9 cellular contexts compared by ENCODE assay signal in genomic region chr3:187678869-187679268, GRCh38. TPM values are rescaled to one million over a fixed set of nuclear protein-coding genes. Genes with fewer than 3 reads are reported as not detected.
DNase-seq lines count a peak whose midpoint lies in the region; ATAC-seq and TF ChIP-seq lines count a peak whose summit lies in the region.
"Had no signal": no experiment of that assay in that cellular context is flagged by ENCODE, and none has a peak within 500 bp of the region (broad histone marks: within the 10 kb centered on the region; RNA-seq: fewer than 3 reads in every experiment).

No MANE protein-coding gene starts in this region.

- H2AFZ ChIP-seq in OCI-LY3 (ENCODE audit: low read depth, low read length), result no peak overlapping the region

- H3K4me1 Mint-ChIP-seq in activated T-helper 1 cell treated with anti-CD3 and anti-CD28 coated beads, Interleukin-12 subunit alpha, Interleukin-12 subunit beta, Interleukin-2, Interleukin-4 antibody, amounts not matched to agents 30 ng/mL and 10 ng/mL and 1 ng/mL, durations not matched to agents 14 hours and 24 hours and 36 hours (ENCODE audit: low read depth), result peaks cover 5% of the 10 kb centered on the region

- H3K4me1 ChIP-seq in OCI-LY3 (ENCODE audit: low read length) (peaks cover 6% of the 10 kb centered on the region), body of pancreas (peaks cover 8% of the 10 kb centered on the region)

- no peak overlapping the region for H3K27ac Mint-ChIP-seq in activated T-helper 1 cell treated with anti-CD3 and anti-CD28 coated beads, Interleukin-12 subunit alpha, Interleukin-12 subunit beta, Interleukin-2, Interleukin-4 antibody, amounts not matched to agents 30 ng/mL and 10 ng/mL and 1 ng/mL, durations not matched to agents 14 hours and 24 hours and 36 hours

- H3K4me3 ChIP-seq in OCI-LY3 (ENCODE audit: low read length), result no peak overlapping the region
- H3K4me3 ChIP-seq in body of pancreas, result no peak overlapping the region

- H3K4me2 ChIP-seq in OCI-LY3 (ENCODE audit: low read length), result peak overlapping the region; percentile 51

- H3K4me3 Mint-ChIP-seq in activated T-helper 1 cell treated with anti-CD3 and anti-CD28 coated beads, Interleukin-12 subunit alpha, Interleukin-12 subunit beta, Interleukin-2, Interleukin-4 antibody, amounts not matched to agents 30 ng/mL and 10 ng/mL and 1 ng/mL, durations not matched to agents 14 hours and 24 hours and 36 hours, result no peak overlapping the region

- no peaks in the 10 kb centered on the region for H4K20me1 ChIP-seq in OCI-LY3 (ENCODE audit: insufficient read depth, low read length)

- peaks cover 59% of the 10 kb centered on the region for H3K27me3 ChIP-seq in OCI-LY3 (ENCODE audit: low read depth, low read length)
- no peaks in the 10 kb centered on the region for H3K27me3 ChIP-seq in body of pancreas

- H3K9ac ChIP-seq in OCI-LY3 (ENCODE audit: low read length), result no peak overlapping the region

- no peak for TF ChIP-seq POLR2A in body of pancreas (IDR thresholded peaks at IDR 0.05)

- 16 to 31% methylated on average over 4 of the region's 4 CpGs for WGBS in body of pancreas, 2 donors

- H3K27ac ChIP-seq in OCI-LY3 (ENCODE audit: low read length) (no peak overlapping the region), body of pancreas (no peak overlapping the region)

- ATAC-seq in body of pancreas (peak; percentile 45), GM21360 (IDR thresholded peaks at IDR 0.05; ENCODE audit: unreplicated experiment) (no peak)

- DNase-seq in DMS53 (lab: John Stamatoyannopoulos, UW) (peak; percentile 78), HK-2 (ENCODE audit: unreplicated experiment) (peak; percentile 54), body of pancreas (peak; percentile 20 to 45 (median 32)), inferior parietal cortex (ENCODE audit: extremely low spot score) (peak; percentile 70)
- peak; percentile 35 for DNase-seq in stimulated activated CD4-positive, alpha-beta T cell treated with anti-CD3 and anti-CD28 coated beads, Interleukin-4, amount 100 ng/mL, for 24 hours
- DNase-seq in activated T-helper 1 cell treated with anti-CD3 and anti-CD28 coated beads, Interleukin-12 subunit alpha, Interleukin-12 subunit beta, Interleukin-2, Interleukin-4 antibody, amounts not matched to agents 30 ng/mL and 10 ng/mL and 1 ng/mL, durations not matched to agents 14 hours and 24 hours and 36 hours (ENCODE audit: low spot score), result no peak

- H3K9me3 ChIP-seq in OCI-LY3 (ENCODE audit: insufficient read depth, low read length) (no peaks in the 10 kb centered on the region), body of pancreas (no peaks in the 10 kb centered on the region)

- H3K36me3 Mint-ChIP-seq in activated T-helper 1 cell treated with anti-CD3 and anti-CD28 coated beads, Interleukin-12 subunit alpha, Interleukin-12 subunit beta, Interleukin-2, Interleukin-4 antibody, amounts not matched to agents 30 ng/mL and 10 ng/mL and 1 ng/mL, durations not matched to agents 14 hours and 24 hours and 36 hours (ENCODE audit: low read depth), result no peaks in the 10 kb centered on the region

- H3K79me2 ChIP-seq in OCI-LY3 (ENCODE audit: low read length), result no peaks in the 10 kb centered on the region

- no peaks in the 10 kb centered on the region for H3K9me3 Mint-ChIP-seq in activated T-helper 1 cell treated with anti-CD3 and anti-CD28 coated beads, Interleukin-12 subunit alpha, Interleukin-12 subunit beta, Interleukin-2, Interleukin-4 antibody, amounts not matched to agents 30 ng/mL and 10 ng/mL and 1 ng/mL, durations not matched to agents 14 hours and 24 hours and 36 hours

- TF ChIP-seq CTCF in OCI-LY3 (IDR thresholded peaks at IDR 0.05; ENCODE audit: low read depth, low read length) (peak; percentile 92), body of pancreas (IDR thresholded peaks at IDR 0.05) (peak in 5 of 7 experiments; percentile 38 to 52 (median 47))

- peaks cover 29% of the 10 kb centered on the region for H3K27me3 Mint-ChIP-seq in activated T-helper 1 cell treated with anti-CD3 and anti-CD28 coated beads, Interleukin-12 subunit alpha, Interleukin-12 subunit beta, Interleukin-2, Interleukin-4 antibody, amounts not matched to agents 30 ng/mL and 10 ng/mL and 1 ng/mL, durations not matched to agents 14 hours and 24 hours and 36 hours (ENCODE audit: insufficient read depth)

- H3K36me3 ChIP-seq in OCI-LY3 (replicated peaks; ENCODE audit: low read depth, low read length) (no peaks in the 10 kb centered on the region), body of pancreas (replicated peaks in 1 of 2; ENCODE audit: insufficient read depth in 1 of 2, low read depth in 2 of 2) (no peaks in the 10 kb centered on the region)

- intact Hi-C loops in body of pancreas (cut with DNase I), result no loop called here
- intact Hi-C loops in activated T-helper 1 cell treated with anti-CD3 and anti-CD28 coated beads, Interleukin-12 subunit alpha, Interleukin-12 subunit beta, Interleukin-2, Interleukin-4 antibody, amounts not matched to agents 30 ng/mL and 10 ng/mL and 1 ng/mL, durations not matched to agents 14 hours and 24 hours and 36 hours (cut with micrococcal nuclease), result loop anchor here (1.0 kb wide), 4 partner anchors 35 to 459 kb away; no protein-coding TSS in a partner anchor

RNA-seq across cellular contexts. Expression of gene SST, which starts 8.7 kb away (rescaled TPM):
- total RNA-seq in body of pancreas, result 100 to 1,000 TPM; 482 to 738 TPM
- not detected in 2 replicates for total RNA-seq in activated T-helper 1 cell treated with anti-CD3 and anti-CD28 coated beads, Interleukin-12 subunit alpha, Interleukin-12 subunit beta, Interleukin-2, Interleukin-4 antibody, amounts not matched to agents 30 ng/mL and 10 ng/mL and 1 ng/mL, durations not matched to agents 14 hours and 24 hours and 36 hours
- total RNA-seq: T-helper 1 cell treated with Interleukin-12 subunit alpha and Interleukin-12 subunit beta and Interleukin-4 antibody, amounts not matched to agents 30 ng/mL and 1 ng/mL, for 36 hours had no signal

RNA-seq across cellular contexts. Expression of gene RTP2, which starts 23.5 kb away (rescaled TPM):
- total RNA-seq in body of pancreas, result not detected
- not detected in 2 replicates for total RNA-seq in activated T-helper 1 cell treated with anti-CD3 and anti-CD28 coated beads, Interleukin-12 subunit alpha, Interleukin-12 subunit beta, Interleukin-2, Interleukin-4 antibody, amounts not matched to agents 30 ng/mL and 10 ng/mL and 1 ng/mL, durations not matched to agents 14 hours and 24 hours and 36 hours
- total RNA-seq: T-helper 1 cell treated with Interleukin-12 subunit alpha and Interleukin-12 subunit beta and Interleukin-4 antibody, amounts not matched to agents 30 ng/mL and 1 ng/mL, for 36 hours had no signal

Comparison
In these comparisons a context has a peak if more than half of its experiments do, and no peak if none do; other contexts are left out.
1. RNA of gene SST, which starts 8.7 kb away (total RNA-seq): 482 to 738 TPM in body of pancreas; not detected in activated T-helper 1 cell treated with anti-CD3 and anti-CD28 coated beads, Interleukin-12 subunit alpha, Interleukin-12 subunit beta, Interleukin-2, Interleukin-4 antibody, amounts not matched to agents 30 ng/mL and 10 ng/mL and 1 ng/mL, durations not matched to agents 14 hours and 24 hours and 36 hours; every median in the first group is over 100 times any median in the second.